In genomic region chr10:126749030-126749655, GRCh38 we compare ENCODE assay signal across 8 cellular contexts.
DNase-seq lines count a peak whose midpoint lies in the region; ATAC-seq and TF ChIP-seq lines count a peak whose summit lies in the region.

No MANE protein-coding gene starts in this region.

- ATAC-seq in HG03521 (IDR thresholded peaks at IDR 0.05; ENCODE audit: unreplicated experiment) = peak; percentile 62
- ATAC-seq in activated naive CD4-positive, alpha-beta T cell treated with anti-CD3 and anti-CD28 coated beads, Interleukin-2, amount 50 U/mL, for 72 hours = peak; percentile 48 to 78

- no peaks in the 10 kb centered on the region for H3K9me3 ChIP-seq in cardiac muscle cell (ENCODE audit: low read depth)

- peak; percentile 3 for DNase-seq in NK-92 treated with Interleukin-12 subunit alpha and Interleukin-12 subunit beta, amount 100 ng/mL, for 24 hours (lab: John Stamatoyannopoulos, UW)
- DNase-seq in NK-92 (lab: John Stamatoyannopoulos, UW; ENCODE audit: unreplicated experiment) (no peak), RPMI8226 (peak; percentile 73), cardiac muscle cell (ENCODE audit: low read depth in 1 of 2, low spot score in 1 of 2) (peak; percentile 82 to 86), posterior cingulate gyrus (peak; percentile 27 to 96 (median 81))
- peak in 1 of 2 donors; percentile 66 for DNase-seq in activated naive CD4-positive, alpha-beta T cell treated with anti-CD3 and anti-CD28 coated beads, Interleukin-2, amount 50 U/mL, for 72 hours (ENCODE audit: low spot score in 2 of 2)
- no peak for DNase-seq in effector CD4-positive, alpha-beta T cell

- H3K4me3 ChIP-seq in cardiac muscle cell = no peak overlapping the region

- no peaks in the 10 kb centered on the region for H3K27me3 ChIP-seq in cardiac muscle cell

- H3K4me1 ChIP-seq in cardiac muscle cell (ENCODE audit: low read depth) = no peaks in the 10 kb centered on the region

- H3K9me3 Mint-ChIP-seq in activated naive CD4-positive, alpha-beta T cell treated with anti-CD3 and anti-CD28 coated beads, Interleukin-2, amount 50 U/mL, for 72 hours = peaks cover 0 to 22% of the 10 kb centered on the region in 2 donors

- H3K27ac ChIP-seq in cardiac muscle cell = no peak overlapping the region

- H3K36me3 Mint-ChIP-seq in activated naive CD4-positive, alpha-beta T cell treated with anti-CD3 and anti-CD28 coated beads, Interleukin-2, amount 50 U/mL, for 72 hours = no peaks in the 10 kb centered on the region

- intact Hi-C loops in posterior cingulate gyrus (cut with DNase I) = loop anchor here (5.0 to 10.0 kb wide), 2 partner anchors 77 to 764 kb away; partner anchors contain the start of gene C10orf90

- peak; percentile 79 for TF ChIP-seq CTCF in cardiac muscle cell (IDR thresholded peaks at IDR 0.05; ENCODE audit: low read depth, low read length)

- H3K36me3 ChIP-seq in cardiac muscle cell = no peaks in the 10 kb centered on the region

- no peak overlapping the region for H3K27ac Mint-ChIP-seq in activated naive CD4-positive, alpha-beta T cell treated with anti-CD3 and anti-CD28 coated beads, Interleukin-2, amount 50 U/mL, for 72 hours

Comparison
In these comparisons a context has a peak if more than half of its experiments do, and no peak if none do; other contexts are left out.
1. DNase-seq: peak in NK-92 treated with Interleukin-12 subunit alpha and Interleukin-12 subunit beta, amount 100 ng/mL, for 24 hours (single experiment), RPMI8226 (single experiment), cardiac muscle cell (2 of 2) and posterior cingulate gyrus (10 of 10); none in NK-92 (single experiment) and effector CD4-positive, alpha-beta T cell (single experiment).